ENCODE assay signal across 1 cellular context in genomic region chr11:9596926-9597325, GRCh38.
TF ChIP-seq lines count a peak whose summit lies in the region.

No MANE protein-coding gene starts in this region.

TF ChIP-seq in GM12878, 131 proteins besides CTCF, POLR2A, EP300 and RAD21:
- TF ChIP-seq KAT2A (conservative IDR thresholded peaks at IDR 0.05; ENCODE audit: control insufficient read depth, low read depth, low read length) (no peak), ZNF622 (IDR thresholded peaks at IDR 0.05) (no peak), IRF5 (IDR thresholded peaks at IDR 0.05; ENCODE audit: borderline replicate concordance) (no peak), SIX5 (IDR thresholded peaks at IDR 0.05; ENCODE audit: low read depth, low read length, severe bottlenecking) (no peak), ZNF384 (IDR thresholded peaks at IDR 0.05; ENCODE audit: borderline replicate concordance, low read depth, low read length) (no peak), BMI1 (IDR thresholded peaks at IDR 0.05; ENCODE audit: borderline replicate concordance) (no peak), HCFC1 (IDR thresholded peaks at IDR 0.05; ENCODE audit: low read length) (no peak), ATF3 (IDR thresholded peaks at IDR 0.05; ENCODE audit: borderline replicate concordance, extremely low read depth, low read depth, low read length) (no peak), MAX (IDR thresholded peaks at IDR 0.05; ENCODE audit: low read depth, low read length) (no peak), CUX1 (IDR thresholded peaks at IDR 0.05; ENCODE audit: insufficient replicate concordance, low read depth, low read length) (no peak)
TF ChIP-seq in GM12878: peak in this region for 0.
